Comparison of ENCODE assay signal across 8 cellular contexts in the genomic region with DNA sequence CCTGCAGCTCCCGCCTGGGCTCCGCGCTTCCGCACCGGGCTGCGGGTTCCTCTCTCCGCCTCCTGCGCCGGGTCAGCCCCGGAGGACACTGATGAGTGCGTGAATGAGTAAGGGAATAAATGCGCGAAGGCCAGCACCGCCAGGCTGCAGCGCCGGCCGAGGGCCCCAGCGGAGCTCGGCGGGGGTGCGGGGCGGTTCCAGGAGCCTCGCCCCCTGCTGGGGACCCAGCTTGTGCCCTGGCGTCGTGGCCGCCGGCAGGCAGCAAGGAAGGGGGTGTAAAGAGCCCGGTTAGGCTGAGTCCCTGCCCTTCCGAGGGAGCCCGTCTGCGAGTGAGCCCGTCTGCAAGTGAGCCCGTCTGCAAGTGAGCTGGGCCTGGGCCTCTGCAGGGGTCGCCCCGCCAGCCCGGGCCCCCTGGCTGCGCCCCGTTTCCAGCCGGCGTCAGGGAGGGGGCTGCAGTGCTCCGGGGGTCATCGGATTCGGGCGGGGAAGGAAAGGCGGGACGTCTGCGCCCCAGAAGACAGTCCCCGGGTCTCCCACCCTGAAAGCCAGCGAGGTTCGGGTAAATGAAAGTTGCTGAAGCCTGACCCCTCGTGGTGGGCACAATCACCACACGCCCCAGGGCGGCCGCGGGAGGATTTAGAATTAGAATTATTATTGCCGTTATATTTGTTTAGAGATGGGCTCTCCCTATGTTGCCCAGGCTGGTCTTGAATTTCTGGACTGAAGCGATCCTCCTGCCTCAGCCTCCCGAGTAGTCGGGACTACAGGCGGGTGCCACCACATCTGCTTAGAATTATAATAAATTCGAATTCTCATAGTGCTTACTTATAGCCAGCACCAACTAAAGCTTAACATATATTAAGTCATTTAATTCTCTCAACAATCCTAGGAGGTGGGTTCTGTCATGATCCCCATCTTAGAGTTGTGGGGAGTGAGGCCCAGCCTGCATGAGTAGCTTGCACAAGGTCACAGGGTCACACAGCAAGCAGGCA. TPM values are rescaled to one million over a fixed set of nuclear protein-coding genes. Genes with fewer than 3 reads are reported as not detected.
DNase-seq lines count a peak whose midpoint lies in the region; ATAC-seq and TF ChIP-seq lines count a peak whose summit lies in the region.

No MANE protein-coding gene starts in this region.

- H3K36me3 Mint-ChIP-seq in glutamatergic neuron (ENCODE audit: unreplicated experiment), result no peaks in the 10 kb centered on the region

- peak overlapping the region; percentile 38 for H3K27ac ChIP-seq in thymus (ENCODE audit: low read depth)

- H3K4me1 Mint-ChIP-seq in glutamatergic neuron (ENCODE audit: low read depth, unreplicated experiment), result peaks cover 5% of the 10 kb centered on the region

- H3K36me3 ChIP-seq in thymus (ENCODE audit: control insufficient read depth, insufficient read depth), result no peaks in the 10 kb centered on the region

- no peaks in the 10 kb centered on the region for H3K27me3 ChIP-seq in thymus (ENCODE audit: control insufficient read depth, insufficient read depth)

- DNase-seq in NCI-H146 (lab: John Stamatoyannopoulos, UW) (peak; percentile 61), NCI-H146 treated with DMSO at 0.1 percent for 48 hours (lab: John Stamatoyannopoulos, UW; ENCODE audit: unreplicated experiment) (no peak), SK-MEL-5 (ENCODE audit: low read depth, low spot score) (peak; percentile 68), glutamatergic neuron (peak; percentile 81), omental fat pad (ENCODE audit: low spot score) (peak; percentile 62)
- peak; percentile 81 for DNase-seq in activated naive CD4-positive, alpha-beta T cell treated with Interleukin-2 at 50 U/mL for 16 hours

- in situ Hi-C loops in SK-MEL-5 (cut with HindIII; ENCODE audit: low pct_unique_long_range_greater_than_20kb, low sequenced_read_pairs), result no loop called here

- WGBS in thymus, result 6% methylated on average over 61 of the region's 61 CpGs

- H3K9me3 ChIP-seq in thymus (ENCODE audit: control insufficient read depth), result no peaks in the 10 kb centered on the region

- H3K27me3 Mint-ChIP-seq in glutamatergic neuron (ENCODE audit: unreplicated experiment), result peaks cover 3% of the 10 kb centered on the region

- ATAC-seq in HG03520 (IDR thresholded peaks at IDR 0.05; ENCODE audit: unreplicated experiment) (peak; percentile 62), omental fat pad (ENCODE audit: low FRiP score) (peak; percentile 78)

- H3K9me3 Mint-ChIP-seq in glutamatergic neuron (ENCODE audit: unreplicated experiment), result peaks cover 4% of the 10 kb centered on the region

- no peak overlapping the region for H3K4me3 Mint-ChIP-seq in glutamatergic neuron (ENCODE audit: unreplicated experiment)

- H3K4me3 ChIP-seq in thymus (ENCODE audit: low read length), result peak overlapping the region; percentile 67

- H3K27ac Mint-ChIP-seq in glutamatergic neuron (ENCODE audit: unreplicated experiment), result no peak overlapping the region

- peaks cover 3% of the 10 kb centered on the region for H3K4me1 ChIP-seq in thymus (ENCODE audit: control insufficient read depth, insufficient read depth, low read length)

- TF ChIP-seq CTCF in glutamatergic neuron (IDR thresholded peaks at IDR 0.05; ENCODE audit: partially characterized antibody, unreplicated experiment) (peak; percentile 78), omental fat pad (IDR thresholded peaks at IDR 0.05) (peak in 2 of 3 donors; percentile 14 to 57)

RNA-seq across cellular contexts. Expression of a gene that starts 8.6 kb away (rescaled TPM):
- not detected in 2 replicates for total RNA-seq in SK-MEL-5 (2014; rRNA removed; shearing (Covaris generic))
- 0.04 TPM in 1 of 2 replicates, not detected in the other for polyA plus RNA-seq in SK-MEL-5 (2015; cell fraction: cytosol; rRNA removed)
- polyA plus RNA-seq in SK-MEL-5 (2015; cell fraction: nucleus; rRNA removed), result 0.33 TPM in 1 of 2 replicates, not detected in the other
- total RNA-seq in glutamatergic neuron (ENCODE audit: unreplicated experiment), result not detected
- 1 to 10 TPM in 1 of 4 donors, not detected in 3; 1.0 TPM for total RNA-seq in omental fat pad
- 0.34 TPM for polyA plus RNA-seq in thymus

RNA-seq across cellular contexts. Expression of a gene that starts 38.7 kb away (rescaled TPM):
- not detected in 2 replicates for total RNA-seq in SK-MEL-5 (2014; rRNA removed; shearing (Covaris generic))
- polyA plus RNA-seq in SK-MEL-5 (2015; cell fraction: cytosol; rRNA removed), result not detected in 2 replicates
- polyA plus RNA-seq in SK-MEL-5 (2015; cell fraction: nucleus; rRNA removed), result 0.58 TPM in 1 of 2 replicates, not detected in the other
- total RNA-seq in glutamatergic neuron (ENCODE audit: unreplicated experiment), result 70.5 TPM
- total RNA-seq in omental fat pad, result 10 to 100 TPM; 17.2 to 41.5 (median 22.1) TPM
- polyA plus RNA-seq in thymus, result 1.3 TPM

Comparison
In these comparisons a context has a peak if more than half of its experiments do, and no peak if none do; other contexts are left out.
1. RNA of a gene that starts 38.7 kb away (total RNA-seq): 70.5 TPM in glutamatergic neuron (single experiment) and 17.2 to 41.5 TPM in omental fat pad; not detected in SK-MEL-5; every median in the first group is over 10 times any median in the second.